37 cellular contexts compared by ENCODE assay signal in the genomic region with DNA sequence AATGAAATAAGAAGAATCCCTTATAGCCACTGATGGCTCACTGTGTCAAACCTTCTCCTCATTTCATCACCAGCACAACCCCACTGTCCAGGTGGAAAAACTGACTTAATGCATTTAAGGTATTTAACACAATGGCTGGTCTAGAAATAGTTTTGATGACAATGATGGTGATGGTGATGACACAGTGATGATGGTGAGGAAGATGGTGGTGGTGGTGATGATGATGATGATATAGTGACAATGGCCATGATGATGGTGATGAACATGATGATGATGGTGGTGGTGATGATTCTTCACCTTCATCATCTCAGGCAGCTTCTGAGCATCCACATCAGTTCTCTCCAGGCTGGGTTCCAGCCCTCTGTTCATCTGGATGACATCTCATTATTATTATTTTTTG.
DNase-seq lines count a peak whose midpoint lies in the region; ATAC-seq, FAIRE-seq and TF ChIP-seq lines count a peak whose summit lies in the region.
"Had no signal": no experiment of that assay in that cellular context is flagged by ENCODE, and none has a peak within 500 bp of the region (broad histone marks: within the 10 kb centered on the region; RNA-seq: fewer than 3 reads in every experiment).

No MANE protein-coding gene starts in this region.

- no peak overlapping the region for H2BK20ac ChIP-seq in H1 (ENCODE audit: low read length)

- no peaks in the 10 kb centered on the region for H3K4me1 ChIP-seq in HepG2 (ENCODE audit: insufficient read depth, low read length)
- H3K4me1 ChIP-seq in right lobe of liver = no peaks in the 10 kb centered on the region
- no peaks in the 10 kb centered on the region for H3K4me1 ChIP-seq in HEK293 (ENCODE audit: control insufficient read depth, insufficient read depth, low read length)
- peaks cover 0 to 16% (median 12%) of the 10 kb centered on the region in 4 experiments; a peak in 4 of 7 replicates for H3K4me1 ChIP-seq in H1 (replicated peaks in 1 of 4; ENCODE audit: control insufficient read depth in 3 of 4, insufficient read depth in 4 of 4, low read length in 3 of 4)
- no peaks in the 10 kb centered on the region for H3K4me1 ChIP-seq in osteoblast (ENCODE audit: insufficient read depth, low read length)
- H3K4me1 ChIP-seq: A549, BE2C, Caco-2 had no signal

- H3K9ac ChIP-seq in HepG2 (ENCODE audit: insufficient read depth, low read depth, low read length) (no peak overlapping the region), H1 (replicated peaks in 1 of 4; ENCODE audit: extremely low read depth in 1 of 4, low read depth in 3 of 4, low read length in 3 of 4) (no peak overlapping the region)
- H3K9ac ChIP-seq: BLaER1; BLaER1 treated with 17β-estradiol and CSF1 and Interleukin-3, amounts not matched to agents 10 nM and 100 nM had no signal

- POLR2A ChIA-PET in HepG2 (lab: Yijun Ruan, JAX) (no interaction called here), HEK293 (lab: Yijun Ruan, JAX) (no interaction called here), H1 (lab: Charles Lee; ENCODE audit: partially characterized antibody) (no interaction called here)

- in situ Hi-C loops in HepG2 (cut with HindIII; ENCODE audit: extremely low pct_ligation_motif_present, low pct_unique_long_range_greater_than_20kb) = no loop called here

- no peaks in the 10 kb centered on the region for H3K79me2 ChIP-seq in HepG2 (ENCODE audit: insufficient read depth, low read length)
- no peaks in the 10 kb centered on the region for H3K79me2 ChIP-seq in H1 (ENCODE audit: control insufficient read depth in 1 of 2, insufficient read depth in 2 of 2, low read length in 2 of 2)
- no peaks in the 10 kb centered on the region for H3K79me2 ChIP-seq in osteoblast (ENCODE audit: insufficient read depth, low read length)

- H3K27me3 ChIP-seq in HepG2 (ENCODE audit: control insufficient read depth in 1 of 2, insufficient read depth in 2 of 2, low read length in 2 of 2) = peaks cover 2 to 38% of the 10 kb centered on the region in 2 experiments; a peak in 4 of 5 replicates
- H3K27me3 ChIP-seq in right lobe of liver = no peaks in the 10 kb centered on the region
- no peaks in the 10 kb centered on the region for H3K27me3 ChIP-seq in H1 (replicated peaks in 1 of 4; ENCODE audit: control insufficient read depth in 3 of 4, extremely low read depth in 1 of 4, insufficient read depth in 3 of 4, low read length in 3 of 4)
- no peaks in the 10 kb centered on the region for H3K27me3 ChIP-seq in osteoblast (ENCODE audit: insufficient read depth, low read length)
- H3K27me3 ChIP-seq: BE2C, BLaER1 had no signal

- H3K56ac ChIP-seq in H1 (replicated peaks; ENCODE audit: insufficient read length, low read depth, low read length) = peak overlapping the region; percentile 40

- BruUV-seq in HepG2 (replicated peaks; lab: Mats Ljungman, UMichigan) = no TSS peak

- no peak overlapping the region for H2BK5ac ChIP-seq in H1 (ENCODE audit: low read depth, low read length)

- H3K9me3 ChIP-seq in HepG2 (ENCODE audit: low read length) (no peaks in the 10 kb centered on the region), right lobe of liver (no peaks in the 10 kb centered on the region), HEK293 (ENCODE audit: control insufficient read depth, insufficient read depth, low read depth, low read length) (no peaks in the 10 kb centered on the region), H1 (ENCODE audit: insufficient read depth in 2 of 2, low read depth in 1 of 2, low read length in 1 of 2) (peaks cover 7 to 20% of the 10 kb centered on the region in 2 experiments; a peak in 3 of 4 replicates), osteoblast (ENCODE audit: low read depth, low read length) (peaks cover 7% of the 10 kb centered on the region)
- H3K9me3 ChIP-seq: BE2C, Caco-2 had no signal

- no peak overlapping the region for H4K5ac ChIP-seq in H1 (ENCODE audit: insufficient read length, low read depth, low read length)

- no peaks in the 10 kb centered on the region for H3K36me3 Mint-ChIP-seq in activated naive CD4-positive, alpha-beta T cell treated with anti-CD3 and anti-CD28 coated beads, Interleukin-2, amount 50 U/mL, for 72 hours
- H3K36me3 Mint-ChIP-seq: CD14-positive monocyte; CD4-positive, alpha-beta memory T cell; CD4-positive, CD25-positive, alpha-beta regulatory T cell; CD8-positive, alpha-beta memory T cell; CD8-positive, alpha-beta T cell had no signal

- no peak for DNase-seq in HepG2 (ENCODE audit: low spot score)
- DNase-seq in right lobe of liver = no peak
- DNase-seq in H1 (ENCODE audit: low read depth in 1 of 2, low spot score in 2 of 2) = no peak
- peak; percentile 22 for DNase-seq in osteoblast (ENCODE audit: insufficient read length, low spot score, missing footprints)
- no peak for DNase-seq in activated naive CD4-positive, alpha-beta T cell treated with anti-CD3 and anti-CD28 coated beads, Interleukin-2, amount 50 U/mL, for 72 hours (ENCODE audit: low spot score in 2 of 2)
- DNase-seq in GM19239 (ENCODE audit: insufficient read length, low spot score) = no peak
- no peak for DNase-seq in frontal cortex (ENCODE audit: low spot score in 2 of 2)
- DNase-seq: 8988T; ACHN; AML-193; BE2C; C1 segment of cervical spinal cord; Calu3; CD4-positive, alpha-beta memory T cell; CD4-positive, alpha-beta T cell; CD4-positive, CD25-positive, alpha-beta regulatory T cell; CD8-positive, alpha-beta T cell; COR-L47; DMS 273 treated with DMSO at 0.1 percent for 48 hours; DMS153; DMS53; DMS79; DMS79 treated with DMSO at 0.1 percent for 48 hours; DND-41; EL had no signal

- no peak overlapping the region for H2BK12ac ChIP-seq in H1 (ENCODE audit: low read depth, low read length)

- intact Hi-C loops in HepG2 (cut with micrococcal nuclease; ENCODE audit: unreplicated experiment) (no loop called here), right lobe of liver (cut with DNase I) (no loop called here)

- CTCF ChIA-PET in HepG2 (lab: Yijun Ruan, JAX; ENCODE audit: low intra/inter-chr PET ratio, low total read pairs) = no interaction called here
- CTCF ChIA-PET in HEK293 (lab: Yijun Ruan, JAX) = no interaction called here
- CTCF ChIA-PET in H1 (lab: Charles Lee; ENCODE audit: partially characterized antibody) = interaction anchor here (0.8 to 1.0 kb wide), 2 partner anchors 87 to 716 kb away, joined by 3 read pairs; no protein-coding TSS in a partner anchor

- no peak overlapping the region for H3K27ac Mint-ChIP-seq in activated naive CD4-positive, alpha-beta T cell treated with anti-CD3 and anti-CD28 coated beads, Interleukin-2, amount 50 U/mL, for 72 hours
- H3K27ac Mint-ChIP-seq: B cell; CD14-positive monocyte; CD4-positive, alpha-beta memory T cell; CD4-positive, alpha-beta T cell; CD4-positive, CD25-positive, alpha-beta regulatory T cell; CD8-positive, alpha-beta memory T cell; CD8-positive, alpha-beta T cell had no signal

- no peak overlapping the region for H2BK15ac ChIP-seq in H1 (ENCODE audit: low read length)

- H4K8ac ChIP-seq in H1 (ENCODE audit: extremely low read depth, insufficient read depth, low read length) = no peak overlapping the region

- TF ChIP-seq RAD21 in HepG2 (CRISPR knock-in tag; IDR thresholded peaks at IDR 0.05) = no peak
- no peak for TF ChIP-seq RAD21 in H1 (IDR thresholded peaks at IDR 0.05 in 1 of 2, conservative IDR thresholded peaks at IDR 0.05 in 1 of 2; ENCODE audit: low read depth in 2 of 2, low read length in 2 of 2)

- ATAC-seq in HepG2 (no peak), right lobe of liver (no peak)
- ATAC-seq in activated naive CD4-positive, alpha-beta T cell treated with anti-CD3 and anti-CD28 coated beads, Interleukin-2, amount 50 U/mL, for 72 hours = no peak
- ATAC-seq: A549; CD8-positive, alpha-beta T cell had no signal

- FAIRE-seq in HepG2 (lab: Jason Lieb, UNC) (no peak), H1 (lab: Jason Lieb, UNC) (no peak), GM19239 (lab: Jason Lieb, UNC) (no peak), frontal cortex (lab: Jason Lieb, UNC) (no peak)
- FAIRE-seq: A204.1, A549, D721Med had no signal

- no peak for TF ChIP-seq POLR2A in HepG2 (IDR thresholded peaks at IDR 0.05; ENCODE audit: insufficient read depth in 1 of 2, low read depth in 2 of 2, low read length in 2 of 2)
- TF ChIP-seq POLR2A in right lobe of liver (IDR thresholded peaks at IDR 0.05) = no peak
- TF ChIP-seq POLR2A in H1 (IDR thresholded peaks at IDR 0.05; ENCODE audit: control extremely low read depth in 1 of 2, low read depth in 2 of 2, low read length in 2 of 2) = no peak

- no peaks in the 10 kb centered on the region for H3K36me3 ChIP-seq in HepG2 (replicated peaks in 1 of 2; ENCODE audit: control insufficient read depth in 1 of 2, insufficient read depth in 2 of 2, low read length in 2 of 2)
- no peaks in the 10 kb centered on the region for H3K36me3 ChIP-seq in right lobe of liver
- H3K36me3 ChIP-seq in HEK293 (ENCODE audit: control insufficient read depth in 2 of 2, insufficient read depth in 1 of 2, low read length in 2 of 2) = no peaks in the 10 kb centered on the region
- peaks cover 0 to 2% (median 0%) of the 10 kb centered on the region in 4 experiments; a peak in 1 of 8 replicates for H3K36me3 ChIP-seq in H1 (ENCODE audit: control insufficient read depth in 2 of 4, insufficient read depth in 4 of 4, low read length in 3 of 4)
- no peaks in the 10 kb centered on the region for H3K36me3 ChIP-seq in osteoblast (ENCODE audit: insufficient read depth, low read length)
- H3K36me3 ChIP-seq: BE2C had no signal

- no peak overlapping the region for H2BK120ac ChIP-seq in H1 (replicated peaks; ENCODE audit: low read depth, low read length)

- no peak overlapping the region for H4K91ac ChIP-seq in H1 (replicated peaks; ENCODE audit: insufficient read length, low read length)

- H3K4me2 ChIP-seq in HepG2 (ENCODE audit: low read depth, low read length) (no peak overlapping the region), H1 (ENCODE audit: insufficient read depth in 1 of 2, low read depth in 2 of 2, low read length in 2 of 2) (no peak overlapping the region), osteoblast (ENCODE audit: insufficient read depth, low read length) (no peak overlapping the region)
- H3K4me2 ChIP-seq: A549 had no signal

- no peak overlapping the region for H2AK5ac ChIP-seq in H1 (ENCODE audit: low read depth, low read length)

- H3K18ac ChIP-seq in H1 (ENCODE audit: extremely low read depth, low read length) = no peak overlapping the region

- H3K23me2 ChIP-seq in H1 (ENCODE audit: low read depth, low read length) = 0 out of 2 replicates have a peak, but pooled peaks cover 2% of the 10 kb centered on the region

- H3K4me3 ChIP-seq in HepG2 (replicated peaks in 1 of 3; ENCODE audit: insufficient read depth in 1 of 3, low read depth in 2 of 3, low read length in 3 of 3) = no peak overlapping the region
- no peak overlapping the region for H3K4me3 ChIP-seq in right lobe of liver
- H3K4me3 ChIP-seq in HEK293 (ENCODE audit: low read depth, low read length) = no peak overlapping the region
- H3K4me3 ChIP-seq in H1 (ENCODE audit: extremely low read depth in 1 of 4, insufficient read depth in 2 of 4, low read depth in 3 of 4, low read length in 4 of 4) = no peak overlapping the region
- H3K4me3 ChIP-seq in osteoblast (ENCODE audit: insufficient read depth, low read length) = no peak overlapping the region
- H3K4me3 ChIP-seq: A549; BLaER1; BLaER1 treated with 17β-estradiol and CSF1 and Interleukin-3, amounts not matched to agents 10 nM and 100 nM had no signal

- TF ChIP-seq CTCF in HepG2 (CRISPR knock-in tag; IDR thresholded peaks at IDR 0.05) (no peak), right lobe of liver (IDR thresholded peaks at IDR 0.05) (no peak), HEK293 (tag by site-specific recombination; IDR thresholded peaks at IDR 0.05) (no peak), H1 (IDR thresholded peaks at IDR 0.05; ENCODE audit: control extremely low read depth in 1 of 3, insufficient read depth in 1 of 3, low read depth in 1 of 3, low read length in 3 of 3) (no peak), osteoblast (IDR thresholded peaks at IDR 0.05; ENCODE audit: extremely low read depth, low read depth, low read length) (no peak)

- no peak overlapping the region for H2AFZ ChIP-seq in HepG2 (ENCODE audit: low read length)
- no peak overlapping the region for H2AFZ ChIP-seq in H1 (ENCODE audit: low read length)
- H2AFZ ChIP-seq in osteoblast (ENCODE audit: low read length) = no peak overlapping the region

- no peak overlapping the region for H3K4ac ChIP-seq in H1 (replicated peaks; ENCODE audit: insufficient read length, low read depth, low read length)

- H3K27ac ChIP-seq in HepG2 (ENCODE audit: extremely low read length, insufficient read depth, low read length) (no peak overlapping the region), right lobe of liver (no peak overlapping the region), HEK293 (ENCODE audit: extremely low read depth, low read depth, low read length) (no peak overlapping the region), H1 (ENCODE audit: low read depth, low read length) (no peak overlapping the region), osteoblast (ENCODE audit: low read depth, low read length) (no peak overlapping the region)
- H3K27ac ChIP-seq: 22Rv1; A549; BLaER1 treated with 17β-estradiol and CSF1 and Interleukin-3, amounts not matched to agents 10 nM and 100 nM; C4-2B had no signal

- peaks cover 4 to 5% of the 10 kb centered on the region in 2 donors for H3K9me3 Mint-ChIP-seq in activated naive CD4-positive, alpha-beta T cell treated with anti-CD3 and anti-CD28 coated beads, Interleukin-2, amount 50 U/mL, for 72 hours
- H3K9me3 Mint-ChIP-seq: CD4-positive, alpha-beta T cell had no signal

- no peak overlapping the region for H3K14ac ChIP-seq in H1 (ENCODE audit: insufficient read length)

- H4K20me1 ChIP-seq in HepG2 (ENCODE audit: insufficient read depth, low read length) (no peaks in the 10 kb centered on the region), H1 (replicated peaks in 1 of 2; ENCODE audit: control insufficient read depth in 1 of 2, insufficient read depth in 2 of 2, low read length in 2 of 2) (peaks cover 0 to 3% of the 10 kb centered on the region in 2 experiments), osteoblast (ENCODE audit: insufficient read depth, low read length) (no peaks in the 10 kb centered on the region)
- H4K20me1 ChIP-seq: BLaER1; BLaER1 treated with 17β-estradiol and CSF1 and Interleukin-3, amounts not matched to agents 10 nM and 100 nM had no signal

- H3K23ac ChIP-seq in H1 (ENCODE audit: insufficient read length) = no peak overlapping the region

- no peaks in the 10 kb centered on the region; the same call in 1 of the 2 replicates for H3K79me1 ChIP-seq in H1 (ENCODE audit: low read depth, low read length)

- no peak for TF ChIP-seq EP300 in HepG2 (IDR thresholded peaks at IDR 0.05; ENCODE audit: low read depth in 2 of 2, low read length in 2 of 2)
- no peak for TF ChIP-seq EP300 in HepG2 (CRISPR knock-in tag; IDR thresholded peaks at IDR 0.05; ENCODE audit: borderline replicate concordance)
- TF ChIP-seq EP300 in H1 (IDR thresholded peaks at IDR 0.05; ENCODE audit: borderline replicate concordance in 1 of 2, low read depth in 2 of 2, low read length in 2 of 2) = no peak

Comparison
In these comparisons a context has a peak if more than half of its experiments do, and no peak if none do; other contexts are left out.
1. Of the 63 proteins assayed by ChIP-seq in both HepG2 and HEK293: peak only in HepG2: none; only in HEK293: ZNF513; in both: none; in neither: 62.